3 cellular contexts compared by ENCODE assay signal in the genomic region with DNA sequence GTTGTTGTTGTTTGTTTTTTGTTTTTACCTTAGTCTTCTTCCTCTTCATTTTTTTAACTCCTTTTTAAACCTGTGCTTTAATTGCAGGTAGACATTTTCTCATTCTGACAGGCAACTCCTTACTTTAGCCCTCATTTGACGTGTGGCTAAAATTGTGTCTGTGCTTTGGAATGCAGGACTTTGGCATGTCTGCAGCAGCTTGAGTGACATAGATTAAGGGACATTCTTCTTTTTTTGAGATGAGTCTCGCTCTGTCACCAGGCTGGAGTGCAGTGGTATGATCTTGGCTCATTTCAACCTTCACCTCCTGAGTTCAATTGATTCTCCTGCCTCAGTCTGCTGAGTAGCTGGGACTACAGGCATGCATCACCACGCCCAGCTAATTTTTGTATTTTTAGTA.
"Had no signal": no experiment of that assay in that cellular context is flagged by ENCODE, and none has a peak within 500 bp of the region (broad histone marks: within the 10 kb centered on the region; RNA-seq: fewer than 3 reads in every experiment).

No MANE protein-coding gene starts in this region.

- H3K4me3 ChIP-seq: GM12878 had no signal

- DNase-seq: GDM1, GF-D8 had no signal
